In genomic region chr10:59003203-59003602, GRCh38 we compare ENCODE assay signal across 20 cellular contexts.
DNase-seq lines count a peak whose midpoint lies in the region; ATAC-seq and TF ChIP-seq lines count a peak whose summit lies in the region.
"Had no signal": no experiment of that assay in that cellular context is flagged by ENCODE, and none has a peak within 500 bp of the region (broad histone marks: within the 10 kb centered on the region; RNA-seq: fewer than 3 reads in every experiment).

No MANE protein-coding gene starts in this region.

- TF ChIP-seq CTCF in Caco-2 (IDR thresholded peaks at IDR 0.05; ENCODE audit: insufficient read depth in 1 of 2, low read depth in 1 of 2, low read length in 1 of 2, severe bottlenecking in 1 of 2, unreplicated experiment in 1 of 2) (no peak), dorsolateral prefrontal cortex (IDR thresholded peaks at IDR 0.05 in 54 of 56, conservative IDR thresholded peaks at IDR 0.05 in 2 of 56; ENCODE audit: low read depth in 1 of 56, partially characterized antibody in 56 of 56) (no peak), breast epithelium (IDR thresholded peaks at IDR 0.05) (no peak), omental fat pad (IDR thresholded peaks at IDR 0.05) (no peak)

- POLR2A ChIA-PET in Caco-2 (lab: Charles Lee) = no interaction called here

- H3K4me1 Mint-ChIP-seq in Caco-2 (ENCODE audit: low read depth, unreplicated experiment) = peaks cover 60% of the 10 kb centered on the region
- H3K4me1 Mint-ChIP-seq: CD8-positive, alpha-beta memory T cell had no signal

- no peaks in the 10 kb centered on the region for H3K36me3 ChIP-seq in Caco-2 (ENCODE audit: control insufficient read depth, insufficient read depth, low read length)
- H3K36me3 ChIP-seq in breast epithelium = no peaks in the 10 kb centered on the region
- H3K36me3 ChIP-seq: BLaER1, HAP-1 had no signal

- CTCF ChIA-PET in Caco-2 (lab: Charles Lee) = interaction anchor here (0.6 kb wide), 1 partner anchor 29 kb away, joined by 3 read pairs; no protein-coding TSS in a partner anchor

- peaks cover 87% of the 10 kb centered on the region for H3K4me1 ChIP-seq in Caco-2
- no peaks in the 10 kb centered on the region for H3K4me1 ChIP-seq in breast epithelium

- TF ChIP-seq POLR2A in breast epithelium (IDR thresholded peaks at IDR 0.05) = no peak

- intact Hi-C loops in Caco-2 (cut with micrococcal nuclease; ENCODE audit: unreplicated experiment) = no loop called here
- intact Hi-C loops in dorsolateral prefrontal cortex (cut with DNase I) = loop anchor here (5.0 to 10.0 kb wide), 2 partner anchors 92 to 124 kb away; no protein-coding TSS in a partner anchor
- intact Hi-C loops in breast epithelium (cut with DNase I; ENCODE audit: low total_unique reads) = no loop called here

- ATAC-seq in HG03378 (IDR thresholded peaks at IDR 0.05; ENCODE audit: unreplicated experiment) = no peak
- ATAC-seq in omental fat pad (ENCODE audit: low FRiP score) = no peak
- ATAC-seq: GM12878, HepG2 had no signal

- no peak overlapping the region for H3K4me3 Mint-ChIP-seq in Caco-2 (ENCODE audit: unreplicated experiment)
- H3K4me3 Mint-ChIP-seq: CD8-positive, alpha-beta memory T cell; HFFc6 had no signal

- H3K27me3 Mint-ChIP-seq in Caco-2 (ENCODE audit: insufficient read depth, unreplicated experiment) = no peaks in the 10 kb centered on the region
- H3K27me3 Mint-ChIP-seq: CD8-positive, alpha-beta memory T cell had no signal

- peaks cover 5% of the 10 kb centered on the region for H3K36me3 Mint-ChIP-seq in Caco-2 (ENCODE audit: insufficient read depth, unreplicated experiment)
- H3K36me3 Mint-ChIP-seq: CD8-positive, alpha-beta memory T cell had no signal

- BruUV-seq in Caco-2 (replicated peaks; lab: Mats Ljungman, UMichigan) = no TSS peak

- H3K9me3 Mint-ChIP-seq in Caco-2 (ENCODE audit: unreplicated experiment) = peaks cover 10% of the 10 kb centered on the region
- H3K9me3 Mint-ChIP-seq: HFFc6 had no signal

- H3K27ac Mint-ChIP-seq in Caco-2 (ENCODE audit: unreplicated experiment) = peak overlapping the region; percentile 10
- H3K27ac Mint-ChIP-seq: CD8-positive, alpha-beta memory T cell; HFFc6 had no signal

- H3K27me3 ChIP-seq in Caco-2 (replicated peaks; ENCODE audit: control insufficient read depth, insufficient read depth, low read length) (no peaks in the 10 kb centered on the region), dorsolateral prefrontal cortex (no peaks in the 10 kb centered on the region), breast epithelium (no peaks in the 10 kb centered on the region)
- H3K27me3 ChIP-seq: BLaER1 had no signal

- H3K9me3 ChIP-seq in Caco-2 (no peaks in the 10 kb centered on the region), breast epithelium (no peaks in the 10 kb centered on the region)
- H3K9me3 ChIP-seq: BLaER1, HAP-1 had no signal

- H3K4me3 ChIP-seq in Caco-2 (ENCODE audit: low read depth, low read length) = no peak overlapping the region
- peak overlapping the region in 50 of 59 donors; percentile 2 to 74 (median 31) for H3K4me3 ChIP-seq in dorsolateral prefrontal cortex
- no peak overlapping the region for H3K4me3 ChIP-seq in breast epithelium
- H3K4me3 ChIP-seq: BLaER1, GM12878, HAP-1 had no signal

- H3K27ac ChIP-seq in angular gyrus (ENCODE audit: low read depth, low read length) (peak overlapping the region; percentile 80), dorsolateral prefrontal cortex (peak overlapping the region in 58 of 59 donors; percentile 58 to 100 (median 97)), substantia nigra (ENCODE audit: low read depth, low read length, poor library complexity, severe bottlenecking) (peak overlapping the region; percentile 75), breast epithelium (no peak overlapping the region)
- H3K27ac ChIP-seq: 22Rv1, BLaER1 had no signal

- no peak for DNase-seq in Caco-2
- no peak for DNase-seq in dorsolateral prefrontal cortex
- no peak for DNase-seq in substantia nigra (lab: John Stamatoyannopoulos, UW)
- DNase-seq in breast epithelium (ENCODE audit: low spot score in 2 of 2) = no peak
- no peak for DNase-seq in omental fat pad (ENCODE audit: low spot score)
- DNase-seq in medulla oblongata (ENCODE audit: extremely low spot score) = no peak
- DNase-seq: AML-193; Calu3; CD8-positive, alpha-beta memory T cell; DMS 273 treated with DMSO at 0.1 percent for 48 hours; DMS79; GOT3; HFFc6 had no signal

Comparison
In these comparisons a context has a peak if more than half of its experiments do, and no peak if none do; other contexts are left out.
1. H3K4me3 ChIP-seq: peak in dorsolateral prefrontal cortex (50 of 59); none in Caco-2 (single experiment) and breast epithelium (0 of 3).
2. H3K27ac ChIP-seq: peak in angular gyrus (single experiment), dorsolateral prefrontal cortex (58 of 59) and substantia nigra (single experiment); none in breast epithelium (0 of 2).
3. intact Hi-C loops: an anchor here in dorsolateral prefrontal cortex (5.0 to 10.0 kb wide); none called in Caco-2 and breast epithelium.